ENCODE assay signal across 27 cellular contexts in the genomic region with DNA sequence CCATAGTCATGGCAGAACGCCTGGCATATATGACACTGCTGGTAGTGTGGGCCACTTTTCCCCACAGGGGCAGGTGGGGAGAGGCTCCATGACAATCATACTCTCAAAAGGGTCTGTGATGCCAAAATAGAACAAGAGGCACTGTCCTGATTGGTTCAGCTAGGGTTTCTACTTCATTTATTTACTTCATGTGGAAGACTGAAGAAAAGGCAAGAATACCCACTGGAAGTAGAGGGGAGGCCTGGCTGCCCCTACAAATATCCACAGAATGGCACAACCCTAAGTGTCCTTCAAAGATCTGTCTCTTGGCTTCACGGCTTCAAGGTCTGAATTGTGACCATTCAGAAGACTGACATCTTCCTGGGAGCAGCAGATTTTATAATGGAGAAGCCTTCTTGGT.
"Had no signal": no experiment of that assay in that cellular context is flagged by ENCODE, and none has a peak within 500 bp of the region (broad histone marks: within the 10 kb centered on the region; RNA-seq: fewer than 3 reads in every experiment).

No MANE protein-coding gene starts in this region.

- H3K4me3 ChIP-seq: colonic mucosa, coronary artery, dorsolateral prefrontal cortex, esophagus squamous epithelium, gastrocnemius medialis, gastroesophageal sphincter, heart left ventricle, heart right ventricle, hepatocyte had no signal

- FAIRE-seq: colon, endometrium, endothelial cell of umbilical vein, frontal cortex had no signal

- H3K27me3 ChIP-seq: colonic mucosa, esophagus squamous epithelium, foreskin keratinocyte, gastrocnemius medialis, gastroesophageal sphincter, heart left ventricle, hepatocyte had no signal

- H3K4me2 ChIP-seq: hepatocyte had no signal

- DNase-seq: colonic mucosa; cortex of kidney; dermis blood vessel endothelial cell; dorsolateral prefrontal cortex; effector CD4-positive, alpha-beta T cell; effector CD8-positive, alpha-beta T cell; effector memory CD4-positive, alpha-beta T cell; effector memory CD8-positive, alpha-beta T cell; endodermal cell; esophagus squamous epithelium; foreskin fibroblast; foreskin keratinocyte; foreskin melanocyte; gastrocnemius medialis; glutamatergic neuron; head of caudate nucleus; heart left ventricle; heart right ventricle had no signal

- H3K36me3 ChIP-seq: colonic mucosa, esophagus squamous epithelium, gastrocnemius medialis, gastroesophageal sphincter, heart left ventricle, heart right ventricle had no signal

- H2AFZ ChIP-seq: hepatocyte had no signal

- H3K4me1 ChIP-seq: foreskin keratinocyte had no signal

- H3K27ac ChIP-seq: colonic mucosa, coronary artery, dorsolateral prefrontal cortex, epithelial cell of prostate, esophagus squamous epithelium, foreskin keratinocyte, gastrocnemius medialis, gastroesophageal sphincter, heart left ventricle, heart right ventricle, hepatocyte had no signal

- ATAC-seq: effector memory CD8-positive, alpha-beta T cell; esophagus mucosa; foreskin keratinocyte; gastrocnemius medialis; gastroesophageal sphincter; heart left ventricle; heart right ventricle had no signal

- H3K9me3 ChIP-seq: colonic mucosa, esophagus squamous epithelium, gastrocnemius medialis had no signal
